In the genomic region with DNA sequence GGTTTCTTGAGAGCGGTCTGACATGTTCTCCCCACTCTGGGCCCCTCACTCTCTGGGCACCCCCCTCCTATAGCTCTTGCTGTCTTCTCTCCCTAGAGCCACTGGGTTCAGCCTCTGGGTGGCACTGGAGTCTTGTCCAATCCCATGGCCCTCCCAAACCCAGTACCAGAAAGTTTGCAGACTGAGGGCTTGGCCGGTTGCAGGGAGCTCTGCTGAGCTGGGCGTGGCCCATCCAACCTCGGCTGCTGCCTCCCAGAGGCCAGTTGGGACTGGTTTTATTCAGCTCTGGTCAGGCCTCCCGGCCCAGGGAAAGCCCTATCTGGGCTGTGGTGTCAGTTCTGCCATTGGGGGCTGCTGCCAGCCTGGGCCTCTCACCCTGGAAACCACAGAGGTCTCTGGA, we compare ENCODE assay signal across 8 cellular contexts. TPM values are rescaled to one million over a fixed set of nuclear protein-coding genes. Genes with fewer than 3 reads are reported as not detected.
DNase-seq lines count a peak whose midpoint lies in the region; ATAC-seq, FAIRE-seq and TF ChIP-seq lines count a peak whose summit lies in the region.

No MANE protein-coding gene starts in this region.

- intact Hi-C loops in HepG2 (cut with micrococcal nuclease; ENCODE audit: unreplicated experiment) = no loop called here

- no peak overlapping the region for H3K4me2 ChIP-seq in HepG2 (ENCODE audit: low read depth, low read length)

- 25% methylated on average over 4 of the region's 5 CpGs for WGBS in HepG2 (ENCODE audit: low lambda C conversion rate)

- no peak for TF ChIP-seq POLR2A in HepG2 (IDR thresholded peaks at IDR 0.05; ENCODE audit: insufficient read depth in 1 of 2, low read depth in 2 of 2, low read length in 2 of 2)
- no peak for TF ChIP-seq POLR2A in Peyer's patch (IDR thresholded peaks at IDR 0.05)

- peak; percentile 84 for ATAC-seq in HepG2

- FAIRE-seq in HepG2 (lab: Jason Lieb, UNC) = no peak

- DNase-seq in Daoy (ENCODE audit: low read depth) = peak; percentile 69
- DNase-seq in M059J (ENCODE audit: low read depth) = peak; percentile 29
- DNase-seq in dedifferentiated amniotic fluid mesenchymal stem cell (ENCODE audit: extremely low spot score) = peak; percentile 68
- peak; percentile 16 for DNase-seq in HepG2 (ENCODE audit: low spot score)
- no peak for DNase-seq in stimulated activated CD8-positive, alpha-beta memory T cell treated with anti-CD3 and anti-CD28 coated beads, Interleukin-4, amount 100 ng/mL, for 48 hours
- DNase-seq in Peyer's patch = no peak
- DNase-seq in cerebellar cortex (ENCODE audit: low spot score) = no peak
- no peak for DNase-seq in OCI-M2 (lab: John Stamatoyannopoulos, UW; ENCODE audit: unreplicated experiment)

- H3K4me1 ChIP-seq in HepG2 (ENCODE audit: insufficient read depth, low read length) (no peaks in the 10 kb centered on the region), Peyer's patch (no peaks in the 10 kb centered on the region)

- no peaks in the 10 kb centered on the region for H4K20me1 ChIP-seq in HepG2 (ENCODE audit: insufficient read depth, low read length)

- no TSS peak for BruUV-seq in HepG2 (replicated peaks; lab: Mats Ljungman, UMichigan)

- H3K27me3 ChIP-seq in HepG2 (ENCODE audit: control insufficient read depth in 1 of 2, insufficient read depth in 2 of 2, low read length in 2 of 2) (peaks cover 3 to 51% of the 10 kb centered on the region in 2 experiments; a peak in 4 of 5 replicates), Peyer's patch (no peaks in the 10 kb centered on the region)

- no peak overlapping the region for H3K27ac ChIP-seq in HepG2 (ENCODE audit: extremely low read length, insufficient read depth, low read length)
- no peak overlapping the region for H3K27ac ChIP-seq in Peyer's patch

- in situ Hi-C loops in HepG2 (cut with HindIII; ENCODE audit: extremely low pct_ligation_motif_present, low pct_unique_long_range_greater_than_20kb) = no loop called here

- no peaks in the 10 kb centered on the region for H3K79me2 ChIP-seq in HepG2 (ENCODE audit: insufficient read depth, low read length)

- peak; percentile 38 for TF ChIP-seq CTCF in HepG2 (CRISPR knock-in tag; IDR thresholded peaks at IDR 0.05)
- TF ChIP-seq CTCF in Peyer's patch (IDR thresholded peaks at IDR 0.05) = no peak

- H2AFZ ChIP-seq in HepG2 (ENCODE audit: low read length) = no peak overlapping the region

- TF ChIP-seq EP300 in HepG2 (IDR thresholded peaks at IDR 0.05; ENCODE audit: low read depth in 2 of 2, low read length in 2 of 2) (no peak), HepG2 (CRISPR knock-in tag; IDR thresholded peaks at IDR 0.05; ENCODE audit: borderline replicate concordance) (no peak)

- no peaks in the 10 kb centered on the region for H3K9me3 ChIP-seq in HepG2 (ENCODE audit: low read length)
- no peaks in the 10 kb centered on the region for H3K9me3 ChIP-seq in Peyer's patch

- POLR2A ChIA-PET in HepG2 (lab: Yijun Ruan, JAX) = no interaction called here

- no peak overlapping the region for H3K4me3 ChIP-seq in HepG2 (replicated peaks in 1 of 3; ENCODE audit: insufficient read depth in 1 of 3, low read depth in 2 of 3, low read length in 3 of 3)
- no peak overlapping the region for H3K4me3 ChIP-seq in Peyer's patch

- H3K36me3 ChIP-seq in HepG2 (replicated peaks in 1 of 2; ENCODE audit: control insufficient read depth in 1 of 2, insufficient read depth in 2 of 2, low read length in 2 of 2) (no peaks in the 10 kb centered on the region), Peyer's patch (no peaks in the 10 kb centered on the region)

- H3K9ac ChIP-seq in HepG2 (ENCODE audit: insufficient read depth, low read depth, low read length) = no peak overlapping the region

- CTCF ChIA-PET in HepG2 (lab: Yijun Ruan, JAX; ENCODE audit: low intra/inter-chr PET ratio, low total read pairs) = no interaction called here

- TF ChIP-seq RAD21 in HepG2 (CRISPR knock-in tag; IDR thresholded peaks at IDR 0.05) = no peak

TF ChIP-seq in HepG2, 621 proteins besides CTCF, POLR2A, EP300 and RAD21:
- TF ChIP-seq ZNF33B (CRISPR knock-in tag; IDR thresholded peaks at IDR 0.05) (no peak), STAG1 (CRISPR knock-in tag; IDR thresholded peaks at IDR 0.05) (peak; percentile 43), ZNF292 (CRISPR knock-in tag; IDR thresholded peaks at IDR 0.05; ENCODE audit: borderline replicate concordance, low read depth) (no peak)
- TF ChIP-seq, protein P1, sequence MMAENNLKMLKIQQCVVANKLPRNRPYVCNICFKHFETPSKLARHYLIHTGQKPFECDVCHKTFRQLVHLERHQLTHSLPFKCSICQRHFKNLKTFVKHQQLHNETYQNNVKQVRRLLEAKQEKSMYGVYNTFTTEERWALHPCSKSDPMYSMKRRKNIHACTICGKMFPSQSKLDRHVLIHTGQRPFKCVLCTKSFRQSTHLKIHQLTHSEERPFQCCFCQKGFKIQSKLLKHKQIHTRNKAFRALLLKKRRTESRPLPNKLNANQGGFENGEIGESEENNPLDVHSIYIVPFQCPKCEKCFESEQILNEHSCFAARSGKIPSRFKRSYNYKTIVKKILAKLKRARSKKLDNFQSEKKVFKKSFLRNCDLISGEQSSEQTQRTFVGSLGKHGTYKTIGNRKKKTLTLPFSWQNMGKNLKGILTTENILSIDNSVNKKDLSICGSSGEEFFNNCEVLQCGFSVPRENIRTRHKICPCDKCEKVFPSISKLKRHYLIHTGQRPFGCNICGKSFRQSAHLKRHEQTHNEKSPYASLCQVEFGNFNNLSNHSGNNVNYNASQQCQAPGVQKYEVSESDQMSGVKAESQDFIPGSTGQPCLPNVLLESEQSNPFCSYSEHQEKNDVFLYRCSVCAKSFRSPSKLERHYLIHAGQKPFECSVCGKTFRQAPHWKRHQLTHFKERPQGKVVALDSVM (CRISPR knock-in tag; IDR thresholded peaks at IDR 0.05) = peak; percentile 37; the same call in 1 of the 2 replicates

RNA-seq across cellular contexts. Expression of a gene that starts 37.9 kb away (rescaled TPM):
- 27.1 and 27.8 TPM in 2 replicates for total RNA-seq in Daoy (2014; rRNA removed; shearing (Covaris generic))
- total RNA-seq in M059J (2014; rRNA removed; shearing (Covaris generic)) = 29.8 and 33.6 TPM in 2 replicates
- 43.4 and 53.0 TPM in 2 replicates for total RNA-seq in HepG2 (2016; rRNA removed; fragmentation: Illumina TruSeq; extraction: Trizol)
- 17.5 and 18.2 TPM in 2 replicates for total RNA-seq in HepG2 (2016; cell fraction: cytosol; rRNA removed; fragmentation: Illumina TruSeq; extraction: Trizol; ENCODE audit: low read depth)
- total RNA-seq in HepG2 (2016; cell fraction: insoluble cytoplasmic fraction; rRNA removed; fragmentation: Illumina TruSeq; extraction: Trizol) = 42.9 and 57.5 TPM in 2 replicates
- 23.3 and 26.7 TPM in 2 replicates for total RNA-seq in HepG2 (2016; cell fraction: membrane; rRNA removed; fragmentation: Illumina TruSeq; extraction: Trizol)
- 21.1 and 23.4 TPM in 2 replicates for total RNA-seq in HepG2 (2016; cell fraction: nucleus; rRNA removed; fragmentation: Illumina TruSeq; extraction: Trizol)
- 24.8 and 32.1 TPM in 2 replicates for polyA plus RNA-seq in HepG2 (2011; rRNA removed)
- 24.5 and 27.0 TPM in 2 replicates for polyA plus RNA-seq in HepG2 (2011; cell fraction: cytosol; rRNA removed)
- polyA plus RNA-seq in HepG2 (2011; cell fraction: nucleus; rRNA removed) = 11.3 and 11.4 TPM in 2 replicates
- 18.4 and 18.8 TPM in 2 replicates for polyA plus RNA-seq in HepG2 (2012)
- polyA plus RNA-seq in HepG2 (2016; cell fraction: cytosol; fragmentation: Illumina TruSeq; extraction: Trizol; ENCODE audit: low read depth) = 16.6 and 20.0 TPM in 2 replicates
- 55.8 and 67.9 TPM in 2 replicates for polyA plus RNA-seq in HepG2 (2016; cell fraction: insoluble cytoplasmic fraction; fragmentation: Illumina TruSeq; extraction: Trizol; ENCODE audit: low read depth)
- polyA plus RNA-seq in HepG2 (2016; cell fraction: membrane; fragmentation: Illumina TruSeq; extraction: Trizol; ENCODE audit: low read depth) = 20.6 and 24.2 TPM in 2 replicates
- 34.4 and 35.5 TPM in 2 replicates for polyA plus RNA-seq in HepG2 (2016; cell fraction: nucleus; fragmentation: Illumina TruSeq; extraction: Trizol; ENCODE audit: insufficient read depth, low read depth)
- 3.1 and 4.4 TPM in 2 replicates for polyA minus RNA-seq in HepG2 (2011; rRNA and poly(A)+ RNA removed; ENCODE audit: low replicate concordance)
- polyA minus RNA-seq in HepG2 (2011; cell fraction: cytosol; rRNA and poly(A)+ RNA removed) = 5.8 and 7.5 TPM in 2 replicates
- polyA minus RNA-seq in HepG2 (2011; cell fraction: nucleus; rRNA and poly(A)+ RNA removed) = 6.5 and 6.6 TPM in 2 replicates
- total RNA-seq in Peyer's patch = 10 to 100 TPM; 11.6 to 18.2 (median 15.8) TPM

RNA-seq across cellular contexts. Expression of a gene that starts 38.4 kb away (rescaled TPM):
- 132 and 135 TPM in 2 replicates for total RNA-seq in Daoy (2014; rRNA removed; shearing (Covaris generic))
- 390 and 816 TPM in 2 replicates for total RNA-seq in M059J (2014; rRNA removed; shearing (Covaris generic))
- 108 and 164 TPM in 2 replicates for total RNA-seq in HepG2 (2016; rRNA removed; fragmentation: Illumina TruSeq; extraction: Trizol)
- total RNA-seq in HepG2 (2016; cell fraction: cytosol; rRNA removed; fragmentation: Illumina TruSeq; extraction: Trizol; ENCODE audit: low read depth) = 97.6 and 98.1 TPM in 2 replicates
- 110 and 171 TPM in 2 replicates for total RNA-seq in HepG2 (2016; cell fraction: insoluble cytoplasmic fraction; rRNA removed; fragmentation: Illumina TruSeq; extraction: Trizol)
- total RNA-seq in HepG2 (2016; cell fraction: membrane; rRNA removed; fragmentation: Illumina TruSeq; extraction: Trizol) = 151 and 156 TPM in 2 replicates
- total RNA-seq in HepG2 (2016; cell fraction: nucleus; rRNA removed; fragmentation: Illumina TruSeq; extraction: Trizol) = 133 and 142 TPM in 2 replicates
- 132 and 136 TPM in 2 replicates for polyA plus RNA-seq in HepG2 (2011; rRNA removed)
- 168 and 213 TPM in 2 replicates for polyA plus RNA-seq in HepG2 (2011; cell fraction: cytosol; rRNA removed)
- 111 and 132 TPM in 2 replicates for polyA plus RNA-seq in HepG2 (2011; cell fraction: nucleus; rRNA removed)
- polyA plus RNA-seq in HepG2 (2012) = 184 and 188 TPM in 2 replicates
- 123 and 125 TPM in 2 replicates for polyA plus RNA-seq in HepG2 (2016; cell fraction: cytosol; fragmentation: Illumina TruSeq; extraction: Trizol; ENCODE audit: low read depth)
- 137 and 155 TPM in 2 replicates for polyA plus RNA-seq in HepG2 (2016; cell fraction: insoluble cytoplasmic fraction; fragmentation: Illumina TruSeq; extraction: Trizol; ENCODE audit: low read depth)
- polyA plus RNA-seq in HepG2 (2016; cell fraction: membrane; fragmentation: Illumina TruSeq; extraction: Trizol; ENCODE audit: low read depth) = 181 and 189 TPM in 2 replicates
- 223 and 240 TPM in 2 replicates for polyA plus RNA-seq in HepG2 (2016; cell fraction: nucleus; fragmentation: Illumina TruSeq; extraction: Trizol; ENCODE audit: insufficient read depth, low read depth)
- polyA minus RNA-seq in HepG2 (2011; rRNA and poly(A)+ RNA removed; ENCODE audit: low replicate concordance) = 84.2 and 184 TPM in 2 replicates
- polyA minus RNA-seq in HepG2 (2011; cell fraction: cytosol; rRNA and poly(A)+ RNA removed) = 82.0 and 93.2 TPM in 2 replicates
- polyA minus RNA-seq in HepG2 (2011; cell fraction: nucleus; rRNA and poly(A)+ RNA removed) = 30.8 and 32.4 TPM in 2 replicates
- 100 to 1,000 TPM; 102 to 208 (median 161) TPM for total RNA-seq in Peyer's patch

Comparison
In these comparisons a context has a peak if more than half of its experiments do, and no peak if none do; other contexts are left out.
1. DNase-seq: peak in Daoy (single experiment), M059J (single experiment), dedifferentiated amniotic fluid mesenchymal stem cell (single experiment) and HepG2 (single experiment); none in stimulated activated CD8-positive, alpha-beta memory T cell treated with anti-CD3 and anti-CD28 coated beads, Interleukin-4, amount 100 ng/mL, for 48 hours (single experiment), Peyer's patch (0 of 3), cerebellar cortex (single experiment) and OCI-M2 (single experiment).